In the genomic region with DNA sequence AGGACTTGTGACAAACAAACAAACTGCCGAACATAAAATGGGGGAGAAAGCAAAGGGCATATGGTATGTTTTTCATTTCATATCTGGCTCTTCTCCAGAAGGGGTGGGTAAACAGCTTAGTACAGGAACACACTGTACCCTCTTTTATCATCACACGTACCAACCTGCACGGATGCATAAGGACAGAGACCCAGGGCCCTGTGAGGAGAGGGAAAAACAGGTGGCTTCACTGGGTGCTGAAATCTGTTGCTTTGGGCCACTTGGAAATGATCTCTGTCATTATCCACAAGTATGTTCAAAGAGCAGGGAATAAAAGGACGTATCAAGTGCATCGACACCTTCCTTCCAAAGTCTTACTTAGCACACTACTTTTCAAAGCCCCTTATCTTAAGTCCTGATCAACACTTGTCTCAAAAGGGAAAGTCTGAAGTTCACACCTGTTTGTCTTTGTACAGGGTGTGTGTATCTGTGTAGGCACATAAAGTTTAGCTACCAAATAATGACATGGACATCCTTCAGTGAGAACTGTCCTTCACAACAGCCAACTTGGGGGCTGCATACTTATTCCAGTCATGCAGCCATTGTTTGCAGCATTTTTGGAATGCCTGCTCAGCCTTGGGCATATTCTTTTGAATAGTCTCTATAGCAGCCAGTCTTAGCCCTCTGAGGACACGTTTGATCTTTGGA, we compare ENCODE assay signal across 1 cellular context.
TF ChIP-seq lines count a peak whose summit lies in the region.

No MANE protein-coding gene starts in this region.

TF ChIP-seq in SK-N-SH treated with all-trans-retinoic acid at 6 μM for 48 hours, 23 proteins besides CTCF, POLR2A, EP300 and RAD21 (continued from another document):
- TF ChIP-seq, protein P1, sequence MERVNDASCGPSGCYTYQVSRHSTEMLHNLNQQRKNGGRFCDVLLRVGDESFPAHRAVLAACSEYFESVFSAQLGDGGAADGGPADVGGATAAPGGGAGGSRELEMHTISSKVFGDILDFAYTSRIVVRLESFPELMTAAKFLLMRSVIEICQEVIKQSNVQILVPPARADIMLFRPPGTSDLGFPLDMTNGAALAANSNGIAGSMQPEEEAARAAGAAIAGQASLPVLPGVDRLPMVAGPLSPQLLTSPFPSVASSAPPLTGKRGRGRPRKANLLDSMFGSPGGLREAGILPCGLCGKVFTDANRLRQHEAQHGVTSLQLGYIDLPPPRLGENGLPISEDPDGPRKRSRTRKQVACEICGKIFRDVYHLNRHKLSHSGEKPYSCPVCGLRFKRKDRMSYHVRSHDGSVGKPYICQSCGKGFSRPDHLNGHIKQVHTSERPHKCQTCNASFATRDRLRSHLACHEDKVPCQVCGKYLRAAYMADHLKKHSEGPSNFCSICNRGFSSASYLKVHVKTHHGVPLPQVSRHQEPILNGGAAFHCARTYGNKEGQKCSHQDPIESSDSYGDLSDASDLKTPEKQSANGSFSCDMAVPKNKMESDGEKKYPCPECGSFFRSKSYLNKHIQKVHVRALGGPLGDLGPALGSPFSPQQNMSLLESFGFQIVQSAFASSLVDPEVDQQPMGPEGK (CRISPR knock-in tag; IDR thresholded peaks at IDR 0.05; ENCODE audit: borderline replicate concordance), result no peak
- TF ChIP-seq TCF4 (CRISPR knock-in tag; IDR thresholded peaks at IDR 0.05; ENCODE audit: borderline replicate concordance) (no peak), ISL1 (CRISPR knock-in tag; IDR thresholded peaks at IDR 0.05) (no peak), BACH2 (CRISPR knock-in tag; IDR thresholded peaks at IDR 0.05; ENCODE audit: borderline replicate concordance) (no peak)
- TF ChIP-seq, protein P2, sequence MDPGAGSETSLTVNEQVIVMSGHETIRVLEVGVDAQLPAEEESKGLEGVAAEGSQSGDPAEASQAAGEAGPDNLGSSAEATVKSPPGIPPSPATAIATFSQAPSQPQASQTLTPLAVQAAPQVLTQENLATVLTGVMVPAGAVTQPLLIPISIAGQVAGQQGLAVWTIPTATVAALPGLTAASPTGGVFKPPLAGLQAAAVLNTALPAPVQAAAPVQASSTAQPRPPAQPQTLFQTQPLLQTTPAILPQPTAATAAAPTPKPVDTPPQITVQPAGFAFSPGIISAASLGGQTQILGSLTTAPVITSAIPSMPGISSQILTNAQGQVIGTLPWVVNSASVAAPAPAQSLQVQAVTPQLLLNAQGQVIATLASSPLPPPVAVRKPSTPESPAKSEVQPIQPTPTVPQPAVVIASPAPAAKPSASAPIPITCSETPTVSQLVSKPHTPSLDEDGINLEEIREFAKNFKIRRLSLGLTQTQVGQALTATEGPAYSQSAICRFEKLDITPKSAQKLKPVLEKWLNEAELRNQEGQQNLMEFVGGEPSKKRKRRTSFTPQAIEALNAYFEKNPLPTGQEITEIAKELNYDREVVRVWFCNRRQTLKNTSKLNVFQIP (CRISPR knock-in tag; IDR thresholded peaks at IDR 0.05; ENCODE audit: borderline replicate concordance, low read depth), result no peak
